30 cellular contexts compared by ENCODE assay signal in genomic region chr9:17776735-17777134, GRCh38.
DNase-seq lines count a peak whose midpoint lies in the region; ATAC-seq and TF ChIP-seq lines count a peak whose summit lies in the region.
"Had no signal": no experiment of that assay in that cellular context is flagged by ENCODE, and none has a peak within 500 bp of the region (broad histone marks: within the 10 kb centered on the region; RNA-seq: fewer than 3 reads in every experiment).

No MANE protein-coding gene starts in this region.

- no peaks in the 10 kb centered on the region for H4K20me1 ChIP-seq in mammary epithelial cell (ENCODE audit: insufficient read depth, low read length)

- H3K4me1 ChIP-seq in mammary epithelial cell (ENCODE audit: insufficient read depth, low read length) = no peaks in the 10 kb centered on the region
- H3K4me1 ChIP-seq: gastrocnemius medialis, psoas muscle, SJCRH30 had no signal

- CTCF ChIA-PET in mammary epithelial cell (lab: Charles Lee; ENCODE audit: low non-redundant PET) = no interaction called here

- no peak overlapping the region for H3K9ac ChIP-seq in mammary epithelial cell (ENCODE audit: insufficient read depth, low read length)

- dilution Hi-C loops in mammary epithelial cell (cut with HindIII; ENCODE audit: low sequenced_read_pairs) = no loop called here

- H3K27ac ChIP-seq in mammary epithelial cell (ENCODE audit: insufficient read depth, low read depth, low read length) = no peak overlapping the region
- H3K27ac ChIP-seq: coronary artery, gastrocnemius medialis, neutrophil, psoas muscle, SJCRH30 had no signal

- no peak overlapping the region for H3K27ac Mint-ChIP-seq in activated naive CD8-positive, alpha-beta T cell treated with anti-CD3 and anti-CD28 coated beads for 36 hours
- H3K27ac Mint-ChIP-seq: activated CD8-positive, alpha-beta T cell treated with anti-CD3 and anti-CD28 coated beads for 36 hours; CD8-positive, alpha-beta T cell; memory B cell; T-helper 1 cell treated with Interleukin-12 subunit alpha and Interleukin-12 subunit beta and Interleukin-4 antibody, amounts not matched to agents 30 μg/mL and 1 μg/mL, for 36 hours had no signal

- no peak overlapping the region for H2AFZ ChIP-seq in mammary epithelial cell (ENCODE audit: low read depth, low read length)

- no peaks in the 10 kb centered on the region for H3K4me1 Mint-ChIP-seq in activated naive CD8-positive, alpha-beta T cell treated with anti-CD3 and anti-CD28 coated beads for 36 hours
- H3K4me1 Mint-ChIP-seq: memory B cell had no signal

- in situ Hi-C loops in mammary epithelial cell (cut with MboI; ENCODE audit: low sequenced_read_pairs in 2 of 2) = no loop called here

- H3K36me3 ChIP-seq in mammary epithelial cell (ENCODE audit: insufficient read depth, low read length) = no peaks in the 10 kb centered on the region
- H3K36me3 ChIP-seq: gastrocnemius medialis, MG63, neutrophil, SJCRH30 had no signal

- H3K9me3 Mint-ChIP-seq in activated naive CD8-positive, alpha-beta T cell treated with anti-CD3 and anti-CD28 coated beads for 36 hours = peaks cover 3% of the 10 kb centered on the region

- no peaks in the 10 kb centered on the region for H3K9me3 ChIP-seq in mammary epithelial cell (replicated peaks; ENCODE audit: insufficient read depth, low read length)
- H3K9me3 ChIP-seq: gastrocnemius medialis, MG63, neutrophil, psoas muscle, SJCRH30 had no signal

- intact Hi-C loops in left cardiac atrium (cut with DNase I) = no loop called here
- intact Hi-C loops in mammary epithelial cell (cut with micrococcal nuclease) = no loop called here

- DNase-seq in NCI-H2029 (lab: John Stamatoyannopoulos, UW) = peak; percentile 19
- no peak for DNase-seq in NCI-H2029 treated with DMSO at 0.1 percent for 48 hours (lab: John Stamatoyannopoulos, UW)
- DNase-seq in NCI-H446 (lab: John Stamatoyannopoulos, UW) = peak; percentile 73 to 87
- DNase-seq in left cardiac atrium = peak; percentile 45
- DNase-seq in renal cortical epithelial cell (ENCODE audit: low read depth) = peak; percentile 21
- no peak for DNase-seq in mammary epithelial cell
- DNase-seq in activated naive CD8-positive, alpha-beta T cell treated with anti-CD3 and anti-CD28 coated beads for 36 hours = no peak
- DNase-seq: 8988T; activated CD4-positive, CD25-positive, alpha-beta regulatory T cell treated with anti-CD3 and anti-CD28 coated beads, Interleukin-2, amount 50 U/mL, for 72 hours; activated CD8-positive, alpha-beta T cell treated with anti-CD3 and anti-CD28 coated beads for 36 hours; activated gamma-delta T cell; activated T-cell treated with anti-CD3 and anti-CD28 coated beads, Interleukin-2, amount 50 U/mL, for 1 hour; CD8-positive, alpha-beta T cell; DMS53; gastrocnemius medialis; GOT3; MG63; NCI-H146; NCI-H510A; psoas muscle; SJCRH30; stimulated activated CD8-positive, alpha-beta memory T cell treated with anti-CD3 and anti-CD28 coated beads, Interleukin-4, amount 100 ng/mL, for 48 hours had no signal

- H3K27me3 ChIP-seq in mammary epithelial cell (ENCODE audit: insufficient read depth, low read length) = no peaks in the 10 kb centered on the region
- H3K27me3 ChIP-seq: gastrocnemius medialis, neutrophil, SJCRH30 had no signal

- ATAC-seq in left cardiac atrium = peak in 1 of 2 donors; percentile 49
- no peak for ATAC-seq in GM21786 (IDR thresholded peaks at IDR 0.05; ENCODE audit: unreplicated experiment)
- ATAC-seq: activated CD8-positive, alpha-beta T cell treated with anti-CD3 and anti-CD28 coated beads for 36 hours; CD8-positive, alpha-beta T cell; esophagus mucosa; gastrocnemius medialis; K562; Panc1; psoas muscle had no signal

- H3K4me3 ChIP-seq in mammary epithelial cell (replicated peaks in 1 of 3; ENCODE audit: insufficient read depth in 1 of 3, low read depth in 2 of 3, low read length in 3 of 3) = no peak overlapping the region
- H3K4me3 ChIP-seq: coronary artery, gastrocnemius medialis, K562, MG63, psoas muscle, SJCRH30 had no signal

- H3K36me3 Mint-ChIP-seq in activated naive CD8-positive, alpha-beta T cell treated with anti-CD3 and anti-CD28 coated beads for 36 hours = no peaks in the 10 kb centered on the region
- H3K36me3 Mint-ChIP-seq: CD8-positive, alpha-beta T cell; memory B cell had no signal

- WGBS in mammary epithelial cell (ENCODE audit: low coverage, missing lambda C conversion rate) = 22% methylated on average over 3 of the region's 3 CpGs

- BruUV-seq in mammary epithelial cell (replicated peaks; lab: Mats Ljungman, UMichigan) = no TSS peak

- no peak for TF ChIP-seq CTCF in mammary epithelial cell (conservative IDR thresholded peaks at IDR 0.05 in 1 of 2, IDR thresholded peaks at IDR 0.05 in 1 of 2; ENCODE audit: extremely low read depth in 1 of 2, insufficient read depth in 1 of 2, low read depth in 1 of 2, low read length in 2 of 2)

- H3K79me2 ChIP-seq in mammary epithelial cell (ENCODE audit: insufficient read depth, low read length) = no peaks in the 10 kb centered on the region

- no peaks in the 10 kb centered on the region for H3K27me3 Mint-ChIP-seq in activated naive CD8-positive, alpha-beta T cell treated with anti-CD3 and anti-CD28 coated beads for 36 hours
- H3K27me3 Mint-ChIP-seq: activated CD8-positive, alpha-beta T cell treated with anti-CD3 and anti-CD28 coated beads for 36 hours; memory B cell had no signal

- no peak overlapping the region for H3K4me3 Mint-ChIP-seq in activated naive CD8-positive, alpha-beta T cell treated with anti-CD3 and anti-CD28 coated beads for 36 hours
- H3K4me3 Mint-ChIP-seq: activated CD8-positive, alpha-beta T cell treated with anti-CD3 and anti-CD28 coated beads for 36 hours; CD8-positive, alpha-beta T cell; memory B cell; T-helper 1 cell treated with Interleukin-12 subunit alpha and Interleukin-12 subunit beta and Interleukin-4 antibody, amounts not matched to agents 30 μg/mL and 1 μg/mL, for 36 hours had no signal

- H3K4me2 ChIP-seq in mammary epithelial cell (ENCODE audit: insufficient read depth, low read depth, low read length) = no peak overlapping the region

Comparison
In these comparisons a context has a peak if more than half of its experiments do, and no peak if none do; other contexts are left out.
1. DNase-seq: peak in NCI-H2029 (single experiment), NCI-H446 (2 of 2), left cardiac atrium (single experiment) and renal cortical epithelial cell (single experiment); none in NCI-H2029 treated with DMSO at 0.1 percent for 48 hours (single experiment), mammary epithelial cell (single experiment) and activated naive CD8-positive, alpha-beta T cell treated with anti-CD3 and anti-CD28 coated beads for 36 hours (single experiment).